Comparison of ENCODE assay signal across 27 cellular contexts in the genomic region with DNA sequence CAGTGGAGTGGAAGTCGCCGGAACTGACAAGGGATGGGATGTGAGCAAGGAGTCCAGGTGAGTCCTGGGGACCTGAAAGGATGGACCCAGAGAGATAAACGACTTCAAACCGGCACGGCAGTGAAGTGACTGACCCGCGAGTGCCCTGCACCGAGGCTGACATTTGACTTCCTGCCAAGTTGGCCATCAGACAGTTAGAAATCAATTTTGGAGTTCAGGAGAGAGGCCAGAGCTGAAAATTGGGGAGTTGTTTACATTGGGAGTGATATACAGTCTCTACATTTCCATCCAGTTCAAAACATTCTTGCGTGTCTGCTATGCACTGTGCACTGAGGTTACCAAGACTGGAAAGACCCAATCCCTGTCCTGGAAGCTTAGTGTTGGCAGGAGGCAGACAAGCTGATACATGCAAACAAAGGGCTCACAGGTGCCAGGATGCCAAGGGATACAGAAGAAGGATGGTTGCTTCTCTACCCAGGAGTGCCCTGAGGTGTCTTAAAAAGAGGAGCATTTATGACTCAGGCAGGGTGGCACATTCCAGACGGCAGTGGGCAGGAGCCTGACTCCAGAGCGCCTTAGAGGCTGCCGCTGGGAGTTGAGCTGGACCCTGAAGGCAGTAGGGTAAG.
DNase-seq lines count a peak whose midpoint lies in the region; ATAC-seq and TF ChIP-seq lines count a peak whose summit lies in the region.
"Had no signal": no experiment of that assay in that cellular context is flagged by ENCODE, and none has a peak within 500 bp of the region (broad histone marks: within the 10 kb centered on the region; RNA-seq: fewer than 3 reads in every experiment).

No MANE protein-coding gene starts in this region.

- DNase-seq in LNCaP clone FGC (ENCODE audit: low read depth) (peak; percentile 68), colonic mucosa (peak; percentile 10), HUDEP-2 (lab: John Stamatoyannopoulos, UW; ENCODE audit: unreplicated experiment in 76 of 76) (no peak), NCI-H1105 treated with DMSO at 0.1 percent for 48 hours (lab: John Stamatoyannopoulos, UW) (no peak), heart left ventricle (no peak)
- no peak for DNase-seq in CD8-positive, alpha-beta memory T cell
- DNase-seq: ACHN; activated CD4-positive, CD25-positive, alpha-beta regulatory T cell treated with anti-CD3 and anti-CD28 coated beads, Interleukin-2, amount 50 U/mL, for 72 hours; activated gamma-delta T cell; activated T-cell treated with anti-CD3 and anti-CD28 coated beads, Interleukin-2, amount 50 U/mL, for 1 hour; brain microvascular endothelial cell; endodermal cell; HCEC 1CT; MG63; NCI-H1436; NCI-H446 treated with DMSO at 0.1 percent for 48 hours; T-cell had no signal

- no peak overlapping the region for H3K4me3 ChIP-seq in LNCaP clone FGC (ENCODE audit: low read depth, low read length)
- no peak overlapping the region for H3K4me3 ChIP-seq in colonic mucosa
- H3K4me3 ChIP-seq in heart left ventricle: no peak overlapping the region
- H3K4me3 ChIP-seq in CD8-positive, alpha-beta memory T cell (ENCODE audit: low read length): no peak overlapping the region
- H3K4me3 ChIP-seq: adrenal gland, coronary artery, GM12878, lung, MG63, SJSA1, suprapubic skin had no signal

- H3K9ac ChIP-seq in colonic mucosa (ENCODE audit: low read depth in 2 of 2, low read length in 2 of 2): no peak overlapping the region

- no peak overlapping the region for H3K4me3 Mint-ChIP-seq in nephron
- no peak overlapping the region for H3K4me3 Mint-ChIP-seq in CD8-positive, alpha-beta memory T cell
- H3K4me3 Mint-ChIP-seq: endodermal cell; IgD-negative memory B cell; stimulated activated memory B cell treated with anti-CD40 and anti-IgM and Interleukin-4, amounts not matched to agents 10 μg/mL and 1 μg/mL and 100 μg/mL, for 72 hours; T-cell had no signal

- WGBS in heart left ventricle, 4 donors: 89 to 92% (median 91%) methylated on average over 11 to 12 of the region's 12 CpGs

- no peaks in the 10 kb centered on the region for H3K36me3 ChIP-seq in colonic mucosa
- H3K36me3 ChIP-seq in heart left ventricle: no peaks in the 10 kb centered on the region
- no peaks in the 10 kb centered on the region for H3K36me3 ChIP-seq in CD8-positive, alpha-beta memory T cell (ENCODE audit: insufficient read depth, low read length)
- H3K36me3 ChIP-seq: adrenal gland, suprapubic skin had no signal

- CTCF ChIA-PET in CD8-positive, alpha-beta memory T cell (lab: Charles Lee): no interaction called here

- H3K9me3 Mint-ChIP-seq in nephron: no peaks in the 10 kb centered on the region
- H3K9me3 Mint-ChIP-seq in CD8-positive, alpha-beta memory T cell: peaks cover 0 to 5% (median 0%) of the 10 kb centered on the region in 5 donors

- H3K9me3 ChIP-seq in colonic mucosa (no peaks in the 10 kb centered on the region), heart left ventricle (no peaks in the 10 kb centered on the region)
- no peaks in the 10 kb centered on the region for H3K9me3 ChIP-seq in CD8-positive, alpha-beta memory T cell (ENCODE audit: low read length)
- H3K9me3 ChIP-seq: adrenal gland, MG63, SJSA1, suprapubic skin had no signal

- peaks cover 45% of the 10 kb centered on the region for H3K4me1 Mint-ChIP-seq in nephron
- no peaks in the 10 kb centered on the region for H3K4me1 Mint-ChIP-seq in CD8-positive, alpha-beta memory T cell
- H3K4me1 Mint-ChIP-seq: endodermal cell; IgD-negative memory B cell; stimulated activated memory B cell treated with anti-CD40 and anti-IgM and Interleukin-4, amounts not matched to agents 10 μg/mL and 1 μg/mL and 100 μg/mL, for 72 hours; T-cell had no signal

- intact Hi-C loops in colonic mucosa (cut with DNase I) (no loop called here), heart left ventricle (cut with DNase I) (no loop called here)

- no peak for ATAC-seq in heart left ventricle
- ATAC-seq: GM12878; stimulated activated memory B cell treated with anti-CD40 and anti-IgM and Interleukin-4, amounts not matched to agents 10 μg/mL and 1 μg/mL and 100 μg/mL, for 72 hours; T-cell had no signal

- peaks cover 6% of the 10 kb centered on the region for H3K27me3 Mint-ChIP-seq in nephron (ENCODE audit: low read depth)
- H3K27me3 Mint-ChIP-seq in CD8-positive, alpha-beta memory T cell: no peaks in the 10 kb centered on the region
- H3K27me3 Mint-ChIP-seq: IgD-negative memory B cell; stimulated activated memory B cell treated with anti-CD40 and anti-IgM and Interleukin-4, amounts not matched to agents 10 μg/mL and 1 μg/mL and 100 μg/mL, for 72 hours; T-cell had no signal

- H3K36me3 Mint-ChIP-seq in nephron (ENCODE audit: low read depth): peaks cover 14% of the 10 kb centered on the region
- peaks cover 0 to 13% (median 8%) of the 10 kb centered on the region in 3 donors for H3K36me3 Mint-ChIP-seq in CD8-positive, alpha-beta memory T cell

- H3K27me3 ChIP-seq in colonic mucosa (no peaks in the 10 kb centered on the region), heart left ventricle (no peaks in the 10 kb centered on the region)
- no peaks in the 10 kb centered on the region for H3K27me3 ChIP-seq in CD8-positive, alpha-beta memory T cell (ENCODE audit: insufficient read depth, low read length, poor library complexity, severe bottlenecking)
- H3K27me3 ChIP-seq: adrenal gland, brain microvascular endothelial cell, MG63, SJSA1, suprapubic skin had no signal

- POLR2A ChIA-PET in CD8-positive, alpha-beta memory T cell (lab: Charles Lee): no interaction called here

- no peak for TF ChIP-seq CTCF in C4-2B (conservative IDR thresholded peaks at IDR 0.05)
- no peak for TF ChIP-seq CTCF in LNCaP clone FGC (IDR thresholded peaks at IDR 0.05; ENCODE audit: control insufficient read depth, extremely low read depth, insufficient read depth)
- TF ChIP-seq CTCF in colonic mucosa (IDR thresholded peaks at IDR 0.05): no peak
- no peak for TF ChIP-seq CTCF in nephron (IDR thresholded peaks at IDR 0.05; ENCODE audit: unreplicated experiment in 3 of 3)
- TF ChIP-seq CTCF in heart left ventricle (IDR thresholded peaks at IDR 0.05): no peak

- H3K27ac ChIP-seq in C4-2B (peak overlapping the region; percentile 17), colonic mucosa (no peak overlapping the region), heart left ventricle (no peak overlapping the region)
- no peak overlapping the region for H3K27ac ChIP-seq in CD8-positive, alpha-beta memory T cell (ENCODE audit: low read depth, low read length)
- H3K27ac ChIP-seq: adrenal gland, brain microvascular endothelial cell, SJSA1, suprapubic skin had no signal

- no peak for TF ChIP-seq POLR2A in heart left ventricle (IDR thresholded peaks at IDR 0.05)

- H3K27ac Mint-ChIP-seq in nephron: peak overlapping the region; percentile 88 to 96 (median 95)
- H3K27ac Mint-ChIP-seq in CD8-positive, alpha-beta memory T cell: no peak overlapping the region
- H3K27ac Mint-ChIP-seq: endodermal cell; IgD-negative memory B cell; stimulated activated memory B cell treated with anti-CD40 and anti-IgM and Interleukin-4, amounts not matched to agents 10 μg/mL and 1 μg/mL and 100 μg/mL, for 72 hours; T-cell had no signal

- H3K4me1 ChIP-seq in colonic mucosa (no peaks in the 10 kb centered on the region), heart left ventricle (peaks cover 0 to 8% (median 0%) of the 10 kb centered on the region in 12 donors)
- no peaks in the 10 kb centered on the region for H3K4me1 ChIP-seq in CD8-positive, alpha-beta memory T cell (ENCODE audit: insufficient read depth, low read length)
- H3K4me1 ChIP-seq: adrenal gland, SJSA1, suprapubic skin had no signal

Comparison
In these comparisons a context has a peak if more than half of its experiments do, and no peak if none do; other contexts are left out.
1. DNase-seq: peak in LNCaP clone FGC (single experiment) and colonic mucosa (single experiment); none in HUDEP-2 (0 of 76), NCI-H1105 treated with DMSO at 0.1 percent for 48 hours (single experiment), heart left ventricle (0 of 5) and CD8-positive, alpha-beta memory T cell (0 of 5).
2. H3K27ac Mint-ChIP-seq: peak in nephron (3 of 3); none in CD8-positive, alpha-beta memory T cell (0 of 8).